Comparison of ENCODE assay signal across 20 cellular contexts in the genomic region with DNA sequence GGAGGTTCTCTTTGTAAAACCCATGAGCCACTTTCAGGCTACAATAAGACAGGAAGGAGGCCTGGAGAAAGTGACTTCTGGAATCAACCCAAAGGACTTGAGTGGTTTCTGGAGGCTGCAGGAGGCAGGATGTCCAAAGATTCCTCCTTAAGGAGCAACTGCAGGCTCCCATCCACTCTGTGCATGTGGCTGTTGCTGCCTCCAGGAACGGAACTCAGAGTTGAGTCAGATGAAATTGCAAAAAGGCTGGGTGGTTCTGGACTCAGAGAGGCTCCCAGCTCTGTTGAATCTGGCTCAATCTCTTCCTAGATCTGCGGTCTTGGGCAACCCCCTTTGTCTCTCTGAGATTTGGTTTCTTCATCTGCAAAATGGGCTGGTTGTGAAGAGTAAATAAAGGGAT.
DNase-seq lines count a peak whose midpoint lies in the region; ATAC-seq and TF ChIP-seq lines count a peak whose summit lies in the region.
"Had no signal": no experiment of that assay in that cellular context is flagged by ENCODE, and none has a peak within 500 bp of the region (broad histone marks: within the 10 kb centered on the region; RNA-seq: fewer than 3 reads in every experiment).

No MANE protein-coding gene starts in this region.

- no peak overlapping the region for H3K4me3 ChIP-seq in RWPE2 (ENCODE audit: severe bottlenecking)
- H3K4me3 ChIP-seq in endodermal cell (ENCODE audit: low read length) = no peak overlapping the region
- H3K4me3 ChIP-seq: A549, K562 had no signal

- 0 out of 3 replicates have a peak, but pooled peaks have one; percentile 41 for ATAC-seq in RWPE2 (ENCODE audit: low read depth)
- ATAC-seq in foreskin keratinocyte = no peak
- no peak for ATAC-seq in GM18868 (IDR thresholded peaks at IDR 0.05; ENCODE audit: unreplicated experiment)
- ATAC-seq: A549, K562, Panc1 had no signal

- peaks cover 34% of the 10 kb centered on the region for H3K4me1 Mint-ChIP-seq in endodermal cell

- H3K27me3 ChIP-seq in RWPE2 (ENCODE audit: insufficient read depth, poor library complexity, severe bottlenecking) (no peaks in the 10 kb centered on the region), foreskin keratinocyte (no peaks in the 10 kb centered on the region), endodermal cell (ENCODE audit: control insufficient read depth, insufficient read depth, low read length, poor library complexity, severe bottlenecking) (no peaks in the 10 kb centered on the region)

- H3K9ac ChIP-seq in endodermal cell (ENCODE audit: extremely low read depth, low read length, poor library complexity, severe bottlenecking) = no peak overlapping the region

- H3K27ac Mint-ChIP-seq in endodermal cell = no peak overlapping the region

- H3K36me3 Mint-ChIP-seq in endodermal cell (ENCODE audit: low read depth) = no peaks in the 10 kb centered on the region

- H3K9me3 ChIP-seq in RWPE2 (ENCODE audit: severe bottlenecking) (no peaks in the 10 kb centered on the region), endodermal cell (ENCODE audit: control insufficient read depth, low read length) (no peaks in the 10 kb centered on the region)
- H3K9me3 ChIP-seq: A549 had no signal

- no peak for TF ChIP-seq CTCF in RWPE2 (IDR thresholded peaks at IDR 0.05; ENCODE audit: poor library complexity, severe bottlenecking)
- TF ChIP-seq CTCF in foreskin keratinocyte (conservative IDR thresholded peaks at IDR 0.05) = no peak
- no peak for TF ChIP-seq CTCF in endodermal cell (conservative IDR thresholded peaks at IDR 0.05)

- WGBS in endodermal cell (ENCODE audit: insufficient coverage in 1 of 2, insufficient read length in 1 of 2), 2 experiments = 86 to 92% methylated on average over 2 of the region's 2 CpGs

- no peaks in the 10 kb centered on the region for H3K9me3 Mint-ChIP-seq in endodermal cell

- H3K36me3 ChIP-seq in RWPE2 (ENCODE audit: low read depth) = no peaks in the 10 kb centered on the region
- H3K36me3 ChIP-seq in endodermal cell (ENCODE audit: control insufficient read depth, insufficient read depth, low read length) = no peaks in the 10 kb centered on the region

- H3K4me3 Mint-ChIP-seq in endodermal cell = no peak overlapping the region

- no peak overlapping the region for H3K27ac ChIP-seq in RWPE2 (ENCODE audit: poor library complexity, severe bottlenecking)
- H3K27ac ChIP-seq in foreskin keratinocyte = no peak overlapping the region
- no peak overlapping the region for H3K27ac ChIP-seq in endodermal cell (ENCODE audit: low read depth, low read length)
- H3K27ac ChIP-seq: A549 had no signal

- H3K27me3 Mint-ChIP-seq in endodermal cell (ENCODE audit: insufficient read depth) = peaks cover 14% of the 10 kb centered on the region

- no peaks in the 10 kb centered on the region for H3K4me1 ChIP-seq in RWPE2 (ENCODE audit: insufficient read depth, poor library complexity, severe bottlenecking)
- no peaks in the 10 kb centered on the region for H3K4me1 ChIP-seq in foreskin keratinocyte
- H3K4me1 ChIP-seq in endodermal cell (ENCODE audit: control insufficient read depth, insufficient read depth, low read length) = peaks cover 7% of the 10 kb centered on the region
- H3K4me1 ChIP-seq: A549 had no signal

- DNase-seq in ELF-1 (ENCODE audit: low read depth, low spot score) (peak; percentile 40), RWPE2 (ENCODE audit: low spot score) (no peak), foreskin keratinocyte (peak; percentile 7 to 26), renal cortical epithelial cell (ENCODE audit: low read depth) (peak; percentile 33), endodermal cell (no peak), pons (ENCODE audit: low spot score) (no peak)
- DNase-seq: C1 segment of cervical spinal cord, DMS79 treated with DMSO at 0.1 percent for 48 hours, GOT3, NCI-H1048, NCI-H1436 treated with DMSO at 0.1 percent for 48 hours, NCI-H2029 treated with DMSO at 0.1 percent for 48 hours, NCI-H2171 treated with DMSO at 0.1 percent for 48 hours, NCI-H510A, NCI-H82, SHP77 had no signal

Comparison
In these comparisons a context has a peak if more than half of its experiments do, and no peak if none do; other contexts are left out.
1. DNase-seq: peak in ELF-1 (single experiment), foreskin keratinocyte (2 of 2) and renal cortical epithelial cell (single experiment); none in RWPE2 (single experiment), endodermal cell (single experiment) and pons (single experiment).